In the genomic region with DNA sequence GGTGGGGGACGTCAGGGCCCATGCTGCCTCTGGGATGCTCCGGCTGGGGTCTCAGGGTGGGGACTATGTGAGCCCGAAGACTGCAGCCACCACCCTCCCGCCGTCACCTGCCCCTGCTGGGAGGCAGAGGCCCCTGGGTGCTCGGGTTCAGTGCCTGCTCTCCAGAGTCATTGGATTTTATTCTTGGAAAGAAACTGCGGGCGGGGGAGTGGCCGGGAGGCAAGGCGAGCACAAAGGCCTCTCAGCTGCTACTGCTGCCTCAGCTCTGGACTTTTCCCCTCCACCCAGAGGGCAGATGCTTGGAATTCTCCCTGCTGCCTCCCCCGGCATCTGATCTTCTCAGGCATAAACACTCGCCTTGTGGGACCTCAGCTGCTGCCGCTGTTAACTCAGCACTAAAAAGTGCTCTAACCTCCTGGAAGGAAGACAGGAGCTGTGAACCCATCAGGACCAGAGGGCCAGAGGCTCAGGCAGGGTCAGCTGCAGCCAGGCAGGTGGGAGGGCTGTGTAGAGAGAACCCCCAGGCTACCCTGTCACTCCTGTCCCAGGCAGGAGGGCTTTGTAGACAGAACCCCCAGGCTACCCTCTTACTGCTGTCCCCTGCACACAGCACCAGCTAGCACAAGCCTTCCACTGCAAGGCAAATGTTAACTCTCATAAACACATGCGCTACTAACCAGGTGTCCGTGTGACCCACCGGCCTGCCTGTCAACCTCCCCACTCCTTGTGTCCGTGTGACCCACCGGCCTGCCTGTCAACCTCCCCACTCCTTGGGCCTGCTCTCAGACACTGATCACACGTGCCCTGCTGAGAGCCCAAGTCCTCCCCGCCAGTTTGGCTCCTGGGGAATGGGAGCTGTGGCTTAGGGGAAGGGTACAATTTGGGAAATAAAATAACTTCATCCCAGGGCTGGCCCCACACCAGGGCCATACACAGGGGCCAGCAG, we compare ENCODE assay signal across 12 cellular contexts. TPM values are rescaled to one million over a fixed set of nuclear protein-coding genes. Genes with fewer than 3 reads are reported as not detected.
DNase-seq lines count a peak whose midpoint lies in the region; ATAC-seq and TF ChIP-seq lines count a peak whose summit lies in the region.
"Had no signal": no experiment of that assay in that cellular context is flagged by ENCODE, and none has a peak within 500 bp of the region (broad histone marks: within the 10 kb centered on the region; RNA-seq: fewer than 3 reads in every experiment).

No MANE protein-coding gene starts in this region.

- no peak overlapping the region for H3K27ac Mint-ChIP-seq in GM23338
- H3K27ac Mint-ChIP-seq: activated CD8-positive, alpha-beta memory T cell treated with anti-CD3 and anti-CD28 coated beads, Interleukin-2, amount 10 ng/mL, durations not matched to agents 7 days and 5 days; naive thymus-derived CD8-positive, alpha-beta T cell had no signal

- H3K36me3 ChIP-seq in GM23338 (ENCODE audit: insufficient read depth) = no peaks in the 10 kb centered on the region

- H3K9me3 Mint-ChIP-seq in GM23338 = no peaks in the 10 kb centered on the region; the same call in 2 of the 3 replicates

- no peaks in the 10 kb centered on the region for H3K79me2 ChIP-seq in GM23338 (replicated peaks; ENCODE audit: insufficient read depth)

- no peaks in the 10 kb centered on the region for H3K9me2 ChIP-seq in GM23338 (ENCODE audit: insufficient read depth)

- no peaks in the 10 kb centered on the region for H3F3A ChIP-seq in GM23338 (replicated peaks; ENCODE audit: low read depth)

- H2AFZ ChIP-seq in GM23338 = no peak overlapping the region

- DNase-seq in GM23338 (ENCODE audit: low spot score) (peak; percentile 66), amniotic epithelial cell (ENCODE audit: low read depth) (peak; percentile 85), iPS-NIHi11 (ENCODE audit: low spot score) (peak; percentile 83), retinal pigment epithelial cell (ENCODE audit: low read depth) (peak; percentile 52), SKM-1 treated with dmso at 0.1 percent for 144 hours (lab: John Stamatoyannopoulos, UW; ENCODE audit: unreplicated experiment) (no peak), SKM-1 (lab: John Stamatoyannopoulos, UW; ENCODE audit: unreplicated experiment) (no peak)
- DNase-seq: activated CD8-positive, alpha-beta memory T cell treated with anti-CD3 and anti-CD28 coated beads, Interleukin-2, amount 10 ng/mL, durations not matched to agents 7 days and 5 days; stimulated activated CD8-positive, alpha-beta memory T cell treated with anti-CD3 and anti-CD28 coated beads, Interleukin-4, amount 100 ng/mL, for 48 hours had no signal

- ATAC-seq in GM23338 (peak; percentile 64), GM21529 (IDR thresholded peaks at IDR 0.05; ENCODE audit: unreplicated experiment) (no peak), GM19035 (IDR thresholded peaks at IDR 0.05; ENCODE audit: unreplicated experiment) (no peak)
- ATAC-seq: activated CD8-positive, alpha-beta memory T cell treated with anti-CD3 and anti-CD28 coated beads, Interleukin-2, amount 10 ng/mL, durations not matched to agents 7 days and 5 days; naive thymus-derived CD8-positive, alpha-beta T cell had no signal

- no peaks in the 10 kb centered on the region for H3K36me3 Mint-ChIP-seq in GM23338 (ENCODE audit: low read depth)
- H3K36me3 Mint-ChIP-seq: activated CD8-positive, alpha-beta memory T cell treated with anti-CD3 and anti-CD28 coated beads, Interleukin-2, amount 10 ng/mL, durations not matched to agents 7 days and 5 days; naive thymus-derived CD8-positive, alpha-beta T cell had no signal

- H3K4me3 Mint-ChIP-seq in GM23338 = no peak overlapping the region
- H3K4me3 Mint-ChIP-seq: activated CD8-positive, alpha-beta memory T cell treated with anti-CD3 and anti-CD28 coated beads, Interleukin-2, amount 10 ng/mL, durations not matched to agents 7 days and 5 days; naive thymus-derived CD8-positive, alpha-beta T cell had no signal

- H3K4me2 ChIP-seq in GM23338 = no peak overlapping the region

- H3K4me3 ChIP-seq in GM23338 (no peak overlapping the region), retinal pigment epithelial cell (ENCODE audit: low read length) (no peak overlapping the region)

- no peak overlapping the region for H3K27ac ChIP-seq in GM23338 (ENCODE audit: low read depth)

- no peaks in the 10 kb centered on the region for H3K4me1 ChIP-seq in GM23338 (ENCODE audit: insufficient read depth)

- TF ChIP-seq CTCF in GM23338 (conservative IDR thresholded peaks at IDR 0.05; ENCODE audit: low read depth in 2 of 2) (no peak), retinal pigment epithelial cell (conservative IDR thresholded peaks at IDR 0.05; ENCODE audit: low read depth, low read length) (no peak)

- peaks cover 14% of the 10 kb centered on the region for H3K27me3 Mint-ChIP-seq in GM23338 (ENCODE audit: insufficient read depth, low read depth, poor library complexity)
- H3K27me3 Mint-ChIP-seq: activated CD8-positive, alpha-beta memory T cell treated with anti-CD3 and anti-CD28 coated beads, Interleukin-2, amount 10 ng/mL, durations not matched to agents 7 days and 5 days had no signal

- H3K27me3 ChIP-seq in GM23338 (ENCODE audit: insufficient read depth) = no peaks in the 10 kb centered on the region

- peaks cover 39% of the 10 kb centered on the region for H3K4me1 Mint-ChIP-seq in GM23338
- H3K4me1 Mint-ChIP-seq: activated CD8-positive, alpha-beta memory T cell treated with anti-CD3 and anti-CD28 coated beads, Interleukin-2, amount 10 ng/mL, durations not matched to agents 7 days and 5 days; naive thymus-derived CD8-positive, alpha-beta T cell had no signal

- H4K20me1 ChIP-seq in GM23338 (replicated peaks; ENCODE audit: insufficient read depth) = no peaks in the 10 kb centered on the region

TF ChIP-seq in GM23338, 12 proteins besides CTCF, POLR2A, EP300 and RAD21 (continues in another document):
- TF ChIP-seq CREB1 (CRISPR knock-in tag; IDR thresholded peaks at IDR 0.05; ENCODE audit: low read depth) (no peak), ZNF114 (CRISPR knock-in tag; IDR thresholded peaks at IDR 0.05) (no peak), EZH2 (IDR thresholded peaks at IDR 0.05; ENCODE audit: low read depth, unreplicated experiment) (no peak), POLR2AphosphoS5 (IDR thresholded peaks at IDR 0.05; ENCODE audit: low read depth) (no peak), NANOG (IDR thresholded peaks at IDR 0.05; ENCODE audit: borderline replicate concordance) (no peak)
- TF ChIP-seq, protein P1, sequence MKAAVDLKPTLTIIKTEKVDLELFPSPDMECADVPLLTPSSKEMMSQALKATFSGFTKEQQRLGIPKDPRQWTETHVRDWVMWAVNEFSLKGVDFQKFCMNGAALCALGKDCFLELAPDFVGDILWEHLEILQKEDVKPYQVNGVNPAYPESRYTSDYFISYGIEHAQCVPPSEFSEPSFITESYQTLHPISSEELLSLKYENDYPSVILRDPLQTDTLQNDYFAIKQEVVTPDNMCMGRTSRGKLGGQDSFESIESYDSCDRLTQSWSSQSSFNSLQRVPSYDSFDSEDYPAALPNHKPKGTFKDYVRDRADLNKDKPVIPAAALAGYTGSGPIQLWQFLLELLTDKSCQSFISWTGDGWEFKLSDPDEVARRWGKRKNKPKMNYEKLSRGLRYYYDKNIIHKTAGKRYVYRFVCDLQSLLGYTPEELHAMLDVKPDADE (IDR thresholded peaks at IDR 0.05) = no peak
- TF ChIP-seq, protein P2, sequence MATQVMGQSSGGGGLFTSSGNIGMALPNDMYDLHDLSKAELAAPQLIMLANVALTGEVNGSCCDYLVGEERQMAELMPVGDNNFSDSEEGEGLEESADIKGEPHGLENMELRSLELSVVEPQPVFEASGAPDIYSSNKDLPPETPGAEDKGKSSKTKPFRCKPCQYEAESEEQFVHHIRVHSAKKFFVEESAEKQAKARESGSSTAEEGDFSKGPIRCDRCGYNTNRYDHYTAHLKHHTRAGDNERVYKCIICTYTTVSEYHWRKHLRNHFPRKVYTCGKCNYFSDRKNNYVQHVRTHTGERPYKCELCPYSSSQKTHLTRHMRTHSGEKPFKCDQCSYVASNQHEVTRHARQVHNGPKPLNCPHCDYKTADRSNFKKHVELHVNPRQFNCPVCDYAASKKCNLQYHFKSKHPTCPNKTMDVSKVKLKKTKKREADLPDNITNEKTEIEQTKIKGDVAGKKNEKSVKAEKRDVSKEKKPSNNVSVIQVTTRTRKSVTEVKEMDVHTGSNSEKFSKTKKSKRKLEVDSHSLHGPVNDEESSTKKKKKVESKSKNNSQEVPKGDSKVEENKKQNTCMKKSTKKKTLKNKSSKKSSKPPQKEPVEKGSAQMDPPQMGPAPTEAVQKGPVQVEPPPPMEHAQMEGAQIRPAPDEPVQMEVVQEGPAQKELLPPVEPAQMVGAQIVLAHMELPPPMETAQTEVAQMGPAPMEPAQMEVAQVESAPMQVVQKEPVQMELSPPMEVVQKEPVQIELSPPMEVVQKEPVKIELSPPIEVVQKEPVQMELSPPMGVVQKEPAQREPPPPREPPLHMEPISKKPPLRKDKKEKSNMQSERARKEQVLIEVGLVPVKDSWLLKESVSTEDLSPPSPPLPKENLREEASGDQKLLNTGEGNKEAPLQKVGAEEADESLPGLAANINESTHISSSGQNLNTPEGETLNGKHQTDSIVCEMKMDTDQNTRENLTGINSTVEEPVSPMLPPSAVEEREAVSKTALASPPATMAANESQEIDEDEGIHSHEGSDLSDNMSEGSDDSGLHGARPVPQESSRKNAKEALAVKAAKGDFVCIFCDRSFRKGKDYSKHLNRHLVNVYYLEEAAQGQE (IDR thresholded peaks at IDR 0.05; ENCODE audit: unreplicated experiment) = no peak

RNA-seq across cellular contexts. Expression of a gene that starts 9.4 kb away (rescaled TPM):
- total RNA-seq in GM23338 (2014; rRNA removed; shearing (Covaris generic)) = 1.0 TPM in 2 replicates
- 2.0 and 2.1 TPM in 2 replicates for polyA plus RNA-seq in GM23338 (2016; fragmentation: Nextera tagmentation; extraction: Ambion mirVana)
- total RNA-seq: activated CD8-positive, alpha-beta memory T cell treated with anti-CD3 and anti-CD28 coated beads, Interleukin-2, amount 10 ng/mL, durations not matched to agents 7 days and 5 days; dermis microvascular lymphatic vessel endothelial cell; naive thymus-derived CD8-positive, alpha-beta T cell had no signal
- polyA plus RNA-seq: naive thymus-derived CD8-positive, alpha-beta T cell had no signal

Comparison
In these comparisons a context has a peak if more than half of its experiments do, and no peak if none do; other contexts are left out.
1. DNase-seq: peak in GM23338 (single experiment), amniotic epithelial cell (single experiment), iPS-NIHi11 (single experiment) and retinal pigment epithelial cell (single experiment); none in SKM-1 treated with dmso at 0.1 percent for 144 hours (single experiment) and SKM-1 (single experiment).